Comparison of ENCODE assay signal across 21 cellular contexts in the genomic region with DNA sequence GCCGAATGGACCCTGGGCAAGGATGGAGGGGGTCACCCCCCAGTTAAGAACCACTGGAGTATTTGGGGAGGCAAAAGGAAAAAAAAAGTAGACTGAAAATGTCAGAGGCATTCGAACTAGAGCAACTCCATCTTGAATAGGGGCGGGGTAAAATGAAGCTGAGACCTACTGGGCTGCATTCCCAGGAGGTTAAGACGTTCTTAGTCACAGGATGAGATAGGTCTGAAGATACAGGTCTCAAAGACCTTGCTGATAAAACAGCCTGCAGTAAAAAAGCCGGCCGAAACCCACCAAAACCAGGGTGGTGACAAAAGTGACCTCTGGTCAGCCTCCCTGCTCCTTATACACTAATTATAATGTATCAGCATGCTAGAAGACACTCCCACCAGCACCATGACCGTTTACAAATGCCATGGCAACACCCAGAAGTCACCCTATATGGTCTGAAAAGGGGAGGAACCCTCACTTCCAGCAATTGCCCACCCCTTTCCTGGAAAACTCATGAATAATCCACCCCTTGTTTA.
DNase-seq lines count a peak whose midpoint lies in the region; ATAC-seq and TF ChIP-seq lines count a peak whose summit lies in the region.
"Had no signal": no experiment of that assay in that cellular context is flagged by ENCODE, and none has a peak within 500 bp of the region (broad histone marks: within the 10 kb centered on the region; RNA-seq: fewer than 3 reads in every experiment).

No MANE protein-coding gene starts in this region.

- H3K9me3 Mint-ChIP-seq in H9 = no peaks in the 10 kb centered on the region; a peak in 3 of 5 replicates
- H3K9me3 Mint-ChIP-seq: HFFc6 had no signal

- no peaks in the 10 kb centered on the region for H3K79me2 ChIP-seq in H9 (ENCODE audit: insufficient read depth, low read length)

- H4K91ac ChIP-seq in H9 (ENCODE audit: insufficient read length, low read depth, low read length) = no peak overlapping the region

- H3K27me3 ChIP-seq in A673 (replicated peaks; ENCODE audit: insufficient read depth, low read depth, low read length, poor library complexity) (peaks cover 17% of the 10 kb centered on the region), H9 (ENCODE audit: insufficient read depth, low read length) (no peaks in the 10 kb centered on the region), aorta (ENCODE audit: control insufficient read depth in 1 of 2, insufficient read depth in 2 of 2, low read length in 1 of 2) (no peaks in the 10 kb centered on the region)

- H3K4ac ChIP-seq in H9 (ENCODE audit: low read depth, low read length) = no peak overlapping the region

- H3K27ac ChIP-seq in A673 (ENCODE audit: low read depth, low read length, poor library complexity, severe bottlenecking) (no peak overlapping the region), H9 (ENCODE audit: insufficient read length, low read depth, low read length) (no peak overlapping the region), aorta (ENCODE audit: low read depth in 1 of 2, low read length in 2 of 2) (no peak overlapping the region)
- H3K27ac ChIP-seq: KMS-11, SJSA1 had no signal

- H3K56ac ChIP-seq in H9 (ENCODE audit: insufficient read length, low read depth, low read length) = no peak overlapping the region

- no peak overlapping the region for H2AK5ac ChIP-seq in H9 (ENCODE audit: insufficient read length, low read length)

- intact Hi-C loops in A673 (cut with micrococcal nuclease; ENCODE audit: unreplicated experiment) = no loop called here
- intact Hi-C loops in aorta (cut with DNase I) = no loop called here

- H3K4me2 ChIP-seq in H9 (ENCODE audit: insufficient read depth, insufficient read length, low read length) = no peak overlapping the region
- H3K4me2 ChIP-seq: KMS-11 had no signal

- no peak overlapping the region for H2BK15ac ChIP-seq in H9 (ENCODE audit: low read depth, low read length)

- no peaks in the 10 kb centered on the region for H4K20me1 ChIP-seq in H9 (ENCODE audit: control insufficient read depth, insufficient read depth, insufficient read length)

- no peaks in the 10 kb centered on the region for H3K23me2 ChIP-seq in H9 (ENCODE audit: insufficient read length, low read depth, low read length, poor library complexity, severe bottlenecking)

- no peak overlapping the region for H2BK120ac ChIP-seq in H9 (ENCODE audit: low read depth, low read length, poor library complexity, severe bottlenecking)

- H3K9me3 ChIP-seq in A673 (ENCODE audit: low read depth, low read length, poor library complexity, severe bottlenecking) (no peaks in the 10 kb centered on the region), H9 (ENCODE audit: control insufficient read depth, low read depth, low read length) (no peaks in the 10 kb centered on the region), T-helper 17 cell (ENCODE audit: control insufficient read depth, low read length, poor library complexity, severe bottlenecking) (no peaks in the 10 kb centered on the region), aorta (ENCODE audit: control insufficient read depth, low read length) (peaks cover 3% of the 10 kb centered on the region)
- H3K9me3 ChIP-seq: SJSA1 had no signal

- H2BK5ac ChIP-seq in H9 (ENCODE audit: insufficient read length, low read length) = no peak overlapping the region

- H3K18ac ChIP-seq in H9 (ENCODE audit: insufficient read length, low read depth, low read length) = no peak overlapping the region

- H3T11ph ChIP-seq in H9 (ENCODE audit: low read length) = no peak overlapping the region

- no peak overlapping the region for H3K14ac ChIP-seq in H9 (ENCODE audit: insufficient read depth, low read length)

- H3K36me3 Mint-ChIP-seq in H9 (ENCODE audit: insufficient read depth in 1 of 3, low read depth in 3 of 3) = no peaks in the 10 kb centered on the region; a peak in 1 of 7 replicates
- H3K36me3 Mint-ChIP-seq in T-helper 17 cell (ENCODE audit: low read depth) = no peaks in the 10 kb centered on the region
- H3K36me3 Mint-ChIP-seq: CD4-positive, CD25-positive, alpha-beta regulatory T cell had no signal

- H3K27ac Mint-ChIP-seq in H9 (peak overlapping the region in 2 of 3 experiments; percentile 32 to 85; a peak in 3 of 7 replicates), T-helper 17 cell (peak overlapping the region; percentile 34)
- H3K27ac Mint-ChIP-seq: CD4-positive, CD25-positive, alpha-beta regulatory T cell; HFFc6 had no signal

- H2BK12ac ChIP-seq in H9 (ENCODE audit: insufficient read length, low read depth, low read length) = no peak overlapping the region

- H3K23ac ChIP-seq in H9 (ENCODE audit: insufficient read length, low read depth, low read length) = no peak overlapping the region

- no peaks in the 10 kb centered on the region for H3K36me3 ChIP-seq in A673 (ENCODE audit: insufficient read depth, low read length, poor library complexity, severe bottlenecking)
- H3K36me3 ChIP-seq in aorta (ENCODE audit: control insufficient read depth in 1 of 2, insufficient read depth in 2 of 2, low read length in 1 of 2) = no peaks in the 10 kb centered on the region
- H3K36me3 ChIP-seq: SJSA1 had no signal

- H4K5ac ChIP-seq in H9 (ENCODE audit: insufficient read length, low read depth, low read length) = no peak overlapping the region

- H2BK20ac ChIP-seq in H9 (ENCODE audit: low read depth, low read length, poor library complexity, severe bottlenecking) = no peak overlapping the region

- H3K9ac ChIP-seq in H9 (ENCODE audit: extremely low read depth, insufficient read length, low read length) = no peak overlapping the region
- H3K9ac ChIP-seq: KMS-11 had no signal

- H3K4me3 Mint-ChIP-seq in H9 (no peak overlapping the region), T-helper 17 cell (no peak overlapping the region)
- H3K4me3 Mint-ChIP-seq: HFFc6 had no signal

- no peak overlapping the region for H3K4me3 ChIP-seq in A673 (ENCODE audit: low read depth, low read length, poor library complexity, severe bottlenecking)
- H3K4me3 ChIP-seq in aorta (ENCODE audit: low read length in 2 of 2) = no peak overlapping the region
- H3K4me3 ChIP-seq: SJSA1 had no signal

- H3K27me3 Mint-ChIP-seq in H9 (ENCODE audit: low read depth) (peaks cover 6% of the 10 kb centered on the region), T-helper 17 cell (peaks cover 85% of the 10 kb centered on the region)

- POLR2A ChIA-PET in A673 (lab: Charles Lee; ENCODE audit: low non-redundant PET) = no interaction called here

- H3K79me1 ChIP-seq in H9 (ENCODE audit: insufficient read depth, low read depth, low read length, poor library complexity, severe bottlenecking) = no peaks in the 10 kb centered on the region

- no peak overlapping the region for H4K8ac ChIP-seq in H9 (replicated peaks; ENCODE audit: insufficient read length, low read depth, low read length)

- BruUV-seq in A673 (replicated peaks; lab: Mats Ljungman, UMichigan) = no TSS peak

- no CpG with 5 or more reads among the region's 7 CpGs for WGBS in H9 (ENCODE audit: extremely low coverage, insufficient read length, low lambda C conversion rate)
- WGBS in aorta, 2 donors = 66 to 67% methylated on average over 7 of the region's 7 CpGs

- ATAC-seq in T-helper 17 cell (no peak), GM19035 (IDR thresholded peaks at IDR 0.05; ENCODE audit: unreplicated experiment) (no peak), aorta (ENCODE audit: low FRiP score) (no peak)

- CTCF ChIA-PET in A673 (lab: Charles Lee) = no interaction called here

- no peak for TF ChIP-seq CTCF in A673 (conservative IDR thresholded peaks at IDR 0.05; ENCODE audit: low read depth, low read length)
- TF ChIP-seq CTCF in H9 (conservative IDR thresholded peaks at IDR 0.05) = no peak

- H3K4me1 Mint-ChIP-seq in H9 = peaks cover 23 to 34% of the 10 kb centered on the region in 2 experiments
- H3K4me1 Mint-ChIP-seq in T-helper 17 cell = peaks cover 3% of the 10 kb centered on the region
- H3K4me1 Mint-ChIP-seq: CD4-positive, CD25-positive, alpha-beta regulatory T cell had no signal

- no peak overlapping the region for H2AFZ ChIP-seq in H9 (ENCODE audit: low read length)

- H3K4me1 ChIP-seq in A673 (ENCODE audit: insufficient read depth, low read length, poor library complexity, severe bottlenecking) (no peaks in the 10 kb centered on the region), H9 (ENCODE audit: insufficient read depth, low read length) (no peaks in the 10 kb centered on the region), aorta (ENCODE audit: control insufficient read depth in 1 of 2, insufficient read depth in 2 of 2, low read length in 2 of 2) (no peaks in the 10 kb centered on the region)

- DNase-seq in A673 (ENCODE audit: low spot score) (peak; percentile 24), H9 (no peak), T-helper 17 cell (no peak), islet precursor cell (peak; percentile 63), NCI-H2029 treated with DMSO at 0.1 percent for 48 hours (lab: John Stamatoyannopoulos, UW) (no peak), DMS114 treated with DMSO at 0.1 percent for 48 hours (lab: John Stamatoyannopoulos, UW; ENCODE audit: unreplicated experiment) (no peak), aorta (no peak)
- DNase-seq: Calu3; CD4-positive, CD25-positive, alpha-beta regulatory T cell; DMS79; GF-D8; GOT3; HFFc6; MM.1S; NCI-H1417 treated with DMSO at 0.1 percent for 48 hours; NCI-H2081; NCI-H524; RPMI8226 had no signal

Comparison
In these comparisons a context has a peak if more than half of its experiments do, and no peak if none do; other contexts are left out.
1. DNase-seq: peak in A673 (single experiment) and islet precursor cell (single experiment); none in H9 (single experiment), T-helper 17 cell (0 of 3), NCI-H2029 treated with DMSO at 0.1 percent for 48 hours (single experiment), DMS114 treated with DMSO at 0.1 percent for 48 hours (single experiment) and aorta (0 of 2).